In genomic region chr9:96607971-96608370, GRCh38 we compare ENCODE assay signal across 16 cellular contexts. TPM values are rescaled to one million over a fixed set of nuclear protein-coding genes. Genes with fewer than 3 reads are reported as not detected.
DNase-seq lines count a peak whose midpoint lies in the region; ATAC-seq and TF ChIP-seq lines count a peak whose summit lies in the region.
"Had no signal": no experiment of that assay in that cellular context is flagged by ENCODE, and none has a peak within 500 bp of the region (broad histone marks: within the 10 kb centered on the region; RNA-seq: fewer than 3 reads in every experiment).

No MANE protein-coding gene starts in this region.

- no peak overlapping the region for H3K9ac ChIP-seq in SK-N-MC (ENCODE audit: insufficient read length)
- H3K9ac ChIP-seq: BLaER1 had no signal

- H3K27ac ChIP-seq in SK-N-MC (peak overlapping the region; percentile 51; the same call in 1 of the 2 replicates), dorsolateral prefrontal cortex (peak overlapping the region in 46 of 59 donors; percentile 0 to 97 (median 54))
- H3K27ac ChIP-seq: BLaER1 had no signal

- H3K4me3 Mint-ChIP-seq in nephron progenitor cell (no peak overlapping the region), endothelial cell (ENCODE audit: unreplicated experiment) (no peak overlapping the region)
- H3K4me3 Mint-ChIP-seq: CD14-positive monocyte; CD4-positive, alpha-beta memory T cell had no signal

- H3K27me3 Mint-ChIP-seq in nephron progenitor cell (ENCODE audit: low read depth, poor library complexity) (peaks cover 4% of the 10 kb centered on the region), endothelial cell (ENCODE audit: unreplicated experiment) (peaks cover 2% of the 10 kb centered on the region)

- H3K9me3 Mint-ChIP-seq in nephron progenitor cell (peaks cover 2% of the 10 kb centered on the region), endothelial cell (ENCODE audit: unreplicated experiment) (no peaks in the 10 kb centered on the region)
- H3K9me3 Mint-ChIP-seq: CD4-positive, alpha-beta memory T cell had no signal

- H3K4me1 Mint-ChIP-seq in nephron progenitor cell (peaks cover 35% of the 10 kb centered on the region), endothelial cell (ENCODE audit: unreplicated experiment) (peaks cover 12% of the 10 kb centered on the region)
- H3K4me1 Mint-ChIP-seq: CD14-positive monocyte had no signal

- intact Hi-C loops in dorsolateral prefrontal cortex (cut with DNase I), result no loop called here

- H3K27ac Mint-ChIP-seq in nephron progenitor cell (peak overlapping the region; percentile 64), endothelial cell (ENCODE audit: unreplicated experiment) (no peak overlapping the region)
- H3K27ac Mint-ChIP-seq: CD14-positive monocyte; CD4-positive, alpha-beta memory T cell had no signal

- TF ChIP-seq CTCF in dorsolateral prefrontal cortex (IDR thresholded peaks at IDR 0.05 in 54 of 56, conservative IDR thresholded peaks at IDR 0.05 in 2 of 56; ENCODE audit: low read depth in 1 of 56, partially characterized antibody in 56 of 56), result no peak
- TF ChIP-seq CTCF in nephron progenitor cell (IDR thresholded peaks at IDR 0.05), result no peak
- TF ChIP-seq CTCF in endothelial cell (IDR thresholded peaks at IDR 0.05; ENCODE audit: unreplicated experiment), result no peak

- no peaks in the 10 kb centered on the region for H3K27me3 ChIP-seq in dorsolateral prefrontal cortex
- H3K27me3 ChIP-seq in H7 (ENCODE audit: control insufficient read depth, insufficient read depth, low read length), result no peaks in the 10 kb centered on the region
- H3K27me3 ChIP-seq: BLaER1 had no signal

- no peak for ATAC-seq in activated CD4-positive, CD25-positive, alpha-beta regulatory T cell treated with anti-CD3 and anti-CD28 coated beads, Interleukin-2, amount 50 U/mL, for 24 hours

- H3K9me3 ChIP-seq in SK-N-MC (ENCODE audit: low read depth, low read length), result no peaks in the 10 kb centered on the region
- H3K9me3 ChIP-seq: BLaER1, HAP-1 had no signal

- DNase-seq in SK-N-MC (ENCODE audit: low read depth, low spot score) (no peak), dorsolateral prefrontal cortex (no peak), nephron progenitor cell (no peak), H7 (no peak), endothelial cell (ENCODE audit: low spot score) (no peak), NCI-H1930 (lab: John Stamatoyannopoulos, UW) (no peak)
- DNase-seq: ACHN; AML-193; CD4-positive, alpha-beta memory T cell; DMS153; DMS79; GDM1 had no signal

- H3K4me3 ChIP-seq in SK-N-MC (no peak overlapping the region), dorsolateral prefrontal cortex (peak overlapping the region in 1 of 59 donors; percentile 6), H7 (ENCODE audit: insufficient read depth, low read depth, low read length) (no peak overlapping the region)
- H3K4me3 ChIP-seq: BLaER1, HAP-1 had no signal

- H3K36me3 Mint-ChIP-seq in nephron progenitor cell (ENCODE audit: low read depth) (peaks cover 2% of the 10 kb centered on the region), endothelial cell (ENCODE audit: low read depth, unreplicated experiment) (no peaks in the 10 kb centered on the region)
- H3K36me3 Mint-ChIP-seq: CD14-positive monocyte; CD4-positive, alpha-beta memory T cell had no signal

- H3K36me3 ChIP-seq in SK-N-MC (ENCODE audit: insufficient read depth, low read length), result no peaks in the 10 kb centered on the region
- H3K36me3 ChIP-seq in H7 (replicated peaks; ENCODE audit: control insufficient read depth, insufficient read depth, low read length), result no peaks in the 10 kb centered on the region
- H3K36me3 ChIP-seq: BLaER1, HAP-1 had no signal

RNA-seq across cellular contexts. Expression of gene CDC14B, which starts 11.7 kb away (rescaled TPM):
- total RNA-seq in dorsolateral prefrontal cortex, result 100 to 1,000 TPM in 3 of 120 experiments, 10 to 100 TPM in 117; 28.9 to 134 (median 53.2) TPM
- 38.5 and 47.9 TPM in 2 replicates for total RNA-seq in H7 (2014; rRNA removed; shearing (Covaris generic))
- 21.4 TPM for total RNA-seq in endothelial cell (ENCODE audit: unreplicated experiment)

RNA-seq across cellular contexts. Expression of gene PRXL2C, which starts 47.1 kb away (rescaled TPM):
- 10 to 100 TPM in 11 of 120 experiments, 1 to 10 TPM in 109; 3.2 to 14.7 (median 6.5) TPM for total RNA-seq in dorsolateral prefrontal cortex
- 7.9 and 12.0 TPM in 2 replicates for total RNA-seq in H7 (2014; rRNA removed; shearing (Covaris generic))
- total RNA-seq in endothelial cell (ENCODE audit: unreplicated experiment), result 17.5 TPM
